ENCODE assay signal across 8 cellular contexts in the genomic region with DNA sequence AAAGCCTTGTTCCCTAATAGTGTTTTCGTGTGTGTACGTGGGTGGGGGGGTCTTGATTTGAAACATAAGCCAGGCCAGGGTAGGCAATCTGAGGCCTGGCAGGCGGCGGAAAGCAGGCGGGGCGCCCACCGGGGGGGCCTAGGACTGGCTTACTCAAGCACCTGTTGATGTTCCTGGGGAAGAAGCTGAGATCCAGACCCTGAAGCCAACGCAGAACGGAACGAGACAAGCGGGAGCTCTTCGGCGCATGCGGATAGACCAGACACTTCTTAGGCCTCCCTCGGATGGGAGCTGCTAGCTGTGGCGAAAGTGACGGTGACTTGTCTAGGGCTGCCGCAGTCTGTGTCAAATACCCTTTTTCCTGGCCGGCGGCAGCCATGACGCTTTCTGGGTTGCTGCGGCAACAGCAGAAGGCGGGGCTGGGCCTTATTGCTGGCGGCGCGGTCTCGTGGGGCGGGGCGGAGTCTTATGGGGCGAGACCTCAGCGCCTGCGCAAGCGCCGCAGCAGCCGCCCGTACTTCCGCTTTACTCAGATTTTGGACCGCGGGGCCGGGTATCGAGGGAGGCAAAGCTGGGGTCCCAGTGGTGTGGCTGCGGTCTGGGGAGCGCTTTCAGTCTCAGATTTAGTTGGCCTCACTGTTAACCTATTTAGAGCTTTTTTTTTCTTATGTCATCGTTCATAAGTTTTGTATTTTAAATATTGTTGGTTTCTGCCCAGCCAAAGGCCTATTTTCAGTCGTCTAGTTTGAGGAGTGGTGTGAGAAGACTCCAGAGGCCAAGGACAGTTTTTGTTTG. TPM values are rescaled to one million over a fixed set of nuclear protein-coding genes. Genes with fewer than 3 reads are reported as not detected.
A peak's percentile ranks its signal among the peaks of the same experiment; 100 is the strongest.
DNase-seq lines count a peak whose midpoint lies in the region; ATAC-seq and TF ChIP-seq lines count a peak whose summit lies in the region.

TSS of gene SPATA4 (minus strand) at position 402 of the 795 bp plus-strand sequence. CDS start at position 379, 23 bp downstream.

- H3K4me1 ChIP-seq in liver (ENCODE audit: control insufficient read depth in 4 of 4, insufficient read depth in 4 of 4, low read length in 3 of 4), result peaks cover 0 to 7% (median 3%) of the 10 kb centered on the region in 4 donors

- H3K27ac Mint-ChIP-seq in activated CD4-positive, alpha-beta memory T cell treated with anti-CD3 and anti-CD28 coated beads for 36 hours, result peak within 1 kb of the TSS; percentile 70

- peaks cover 1% of the 10 kb centered on the region for H3K36me3 Mint-ChIP-seq in activated CD4-positive, alpha-beta memory T cell treated with anti-CD3 and anti-CD28 coated beads for 36 hours

- WGBS in liver, result 1% methylated on average over 45 of the region's 45 CpGs

- CTCF ChIA-PET in activated CD4-positive, alpha-beta memory T cell treated with anti-CD3 and anti-CD28 coated beads for 36 hours (lab: Charles Lee), result no interaction called here

- DNase-seq in NCI-H82 (lab: John Stamatoyannopoulos, UW) (peak; percentile 94), dermis microvascular lymphatic vessel endothelial cell (ENCODE audit: low read depth in 2 of 2) (peak; percentile 74 to 88)
- peak; percentile 97 for DNase-seq in activated CD4-positive, alpha-beta memory T cell treated with anti-CD3 and anti-CD28 coated beads for 36 hours
- DNase-seq in stimulated activated CD4-positive, alpha-beta T cell treated with anti-CD3 and anti-CD28 coated beads, Interleukin-2, amount 100 ng/mL, for 48 hours, result peak; percentile 89 to 90

- H3K4me3 ChIP-seq in liver (ENCODE audit: low read depth in 1 of 3, low read length in 3 of 3), result peak within 1 kb of the TSS; percentile 54 to 90 (median 73)

- H3K27ac ChIP-seq in C4-2B, result peak within 1 kb of the TSS; percentile 40; the same call in 1 of the 2 replicates
- peak within 1 kb of the TSS in 1 of 2 donors; percentile 45 for H3K27ac ChIP-seq in liver (ENCODE audit: low read depth in 1 of 2, low read length in 2 of 2)

- peaks cover 0 to 6% (median 2%) of the 10 kb centered on the region in 4 donors for H3K27me3 ChIP-seq in liver (ENCODE audit: control insufficient read depth in 4 of 4, insufficient read depth in 4 of 4, low read length in 3 of 4)

- H3K4me3 Mint-ChIP-seq in activated CD4-positive, alpha-beta memory T cell treated with anti-CD3 and anti-CD28 coated beads for 36 hours, result peak within 1 kb of the TSS; percentile 77

- POLR2A ChIA-PET in activated CD4-positive, alpha-beta memory T cell treated with anti-CD3 and anti-CD28 coated beads for 36 hours (lab: Charles Lee), result interaction anchor here (1.3 kb wide), 2 partner anchors 35 to 1247 kb away, joined by 3 read pairs; partner anchors contain the start of gene AGA

- peaks cover 28% of the 10 kb centered on the region for H3K4me1 Mint-ChIP-seq in activated CD4-positive, alpha-beta memory T cell treated with anti-CD3 and anti-CD28 coated beads for 36 hours (ENCODE audit: low read depth)

- peaks cover 26% of the 10 kb centered on the region for H3K27me3 Mint-ChIP-seq in activated CD4-positive, alpha-beta memory T cell treated with anti-CD3 and anti-CD28 coated beads for 36 hours

- peak; percentile 97 for ATAC-seq in GM19455 (IDR thresholded peaks at IDR 0.05; ENCODE audit: unreplicated experiment)
- peak; percentile 98 for ATAC-seq in HG03575 (IDR thresholded peaks at IDR 0.05; ENCODE audit: extremely low read depth, insufficient number of reproducible peaks, low FRiP score, unreplicated experiment)

- TF ChIP-seq RAD21 in liver (IDR thresholded peaks at IDR 0.05), result no peak

- intact Hi-C loops in activated CD4-positive, alpha-beta memory T cell treated with anti-CD3 and anti-CD28 coated beads for 36 hours (cut with micrococcal nuclease), result loop anchor here (1.0 to 2.0 kb wide), 4 partner anchors 8 to 1247 kb away; partner anchors contain the start of genes AGA and SPCS3

- no peaks in the 10 kb centered on the region for H3K36me3 ChIP-seq in liver (ENCODE audit: control insufficient read depth in 4 of 4, insufficient read depth in 3 of 4, low read depth in 1 of 4, low read length in 3 of 4)

- TF ChIP-seq CTCF in C4-2B (conservative IDR thresholded peaks at IDR 0.05) (no peak), liver (IDR thresholded peaks at IDR 0.05; ENCODE audit: low read depth, low read length, missing input control) (no peak)

- no peaks in the 10 kb centered on the region for H3K9me3 ChIP-seq in liver (ENCODE audit: control insufficient read depth in 4 of 4, low read length in 3 of 4)

- H3K9ac ChIP-seq in liver (ENCODE audit: low read depth in 1 of 2, low read length in 2 of 2), result peak within 1 kb of the TSS; percentile 16 to 35

- no peaks in the 10 kb centered on the region for H3K9me3 Mint-ChIP-seq in activated CD4-positive, alpha-beta memory T cell treated with anti-CD3 and anti-CD28 coated beads for 36 hours

TF ChIP-seq in liver, 16 proteins besides CTCF, POLR2A, EP300 and RAD21:
- TF ChIP-seq, protein P1, sequence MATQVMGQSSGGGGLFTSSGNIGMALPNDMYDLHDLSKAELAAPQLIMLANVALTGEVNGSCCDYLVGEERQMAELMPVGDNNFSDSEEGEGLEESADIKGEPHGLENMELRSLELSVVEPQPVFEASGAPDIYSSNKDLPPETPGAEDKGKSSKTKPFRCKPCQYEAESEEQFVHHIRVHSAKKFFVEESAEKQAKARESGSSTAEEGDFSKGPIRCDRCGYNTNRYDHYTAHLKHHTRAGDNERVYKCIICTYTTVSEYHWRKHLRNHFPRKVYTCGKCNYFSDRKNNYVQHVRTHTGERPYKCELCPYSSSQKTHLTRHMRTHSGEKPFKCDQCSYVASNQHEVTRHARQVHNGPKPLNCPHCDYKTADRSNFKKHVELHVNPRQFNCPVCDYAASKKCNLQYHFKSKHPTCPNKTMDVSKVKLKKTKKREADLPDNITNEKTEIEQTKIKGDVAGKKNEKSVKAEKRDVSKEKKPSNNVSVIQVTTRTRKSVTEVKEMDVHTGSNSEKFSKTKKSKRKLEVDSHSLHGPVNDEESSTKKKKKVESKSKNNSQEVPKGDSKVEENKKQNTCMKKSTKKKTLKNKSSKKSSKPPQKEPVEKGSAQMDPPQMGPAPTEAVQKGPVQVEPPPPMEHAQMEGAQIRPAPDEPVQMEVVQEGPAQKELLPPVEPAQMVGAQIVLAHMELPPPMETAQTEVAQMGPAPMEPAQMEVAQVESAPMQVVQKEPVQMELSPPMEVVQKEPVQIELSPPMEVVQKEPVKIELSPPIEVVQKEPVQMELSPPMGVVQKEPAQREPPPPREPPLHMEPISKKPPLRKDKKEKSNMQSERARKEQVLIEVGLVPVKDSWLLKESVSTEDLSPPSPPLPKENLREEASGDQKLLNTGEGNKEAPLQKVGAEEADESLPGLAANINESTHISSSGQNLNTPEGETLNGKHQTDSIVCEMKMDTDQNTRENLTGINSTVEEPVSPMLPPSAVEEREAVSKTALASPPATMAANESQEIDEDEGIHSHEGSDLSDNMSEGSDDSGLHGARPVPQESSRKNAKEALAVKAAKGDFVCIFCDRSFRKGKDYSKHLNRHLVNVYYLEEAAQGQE (IDR thresholded peaks at IDR 0.05), result peak; percentile 37
- TF ChIP-seq ATF3 (IDR thresholded peaks at IDR 0.05) (no peak), HNF4A (conservative IDR thresholded peaks at IDR 0.05) (peak; percentile 26 to 37), NR2F2 (IDR thresholded peaks at IDR 0.05) (no peak), RXRA (IDR thresholded peaks at IDR 0.05) (no peak), GABPA (IDR thresholded peaks at IDR 0.05 in 1 of 2, conservative IDR thresholded peaks at IDR 0.05 in 1 of 2) (peak; percentile 11 to 77), JUND (IDR thresholded peaks at IDR 0.05) (no peak), TAF1 (conservative IDR thresholded peaks at IDR 0.05) (no peak), SP1 (IDR thresholded peaks at IDR 0.05) (peak; percentile 21), FOXA2 (IDR thresholded peaks at IDR 0.05) (no peak), FOXA1 (IDR thresholded peaks at IDR 0.05) (no peak), HNF4G (IDR thresholded peaks at IDR 0.05) (no peak), EGR1 (IDR thresholded peaks at IDR 0.05; ENCODE audit: low read depth in 2 of 2) (no peak), YY1 (IDR thresholded peaks at IDR 0.05) (peak; percentile 98)
- TF ChIP-seq, protein P2, sequence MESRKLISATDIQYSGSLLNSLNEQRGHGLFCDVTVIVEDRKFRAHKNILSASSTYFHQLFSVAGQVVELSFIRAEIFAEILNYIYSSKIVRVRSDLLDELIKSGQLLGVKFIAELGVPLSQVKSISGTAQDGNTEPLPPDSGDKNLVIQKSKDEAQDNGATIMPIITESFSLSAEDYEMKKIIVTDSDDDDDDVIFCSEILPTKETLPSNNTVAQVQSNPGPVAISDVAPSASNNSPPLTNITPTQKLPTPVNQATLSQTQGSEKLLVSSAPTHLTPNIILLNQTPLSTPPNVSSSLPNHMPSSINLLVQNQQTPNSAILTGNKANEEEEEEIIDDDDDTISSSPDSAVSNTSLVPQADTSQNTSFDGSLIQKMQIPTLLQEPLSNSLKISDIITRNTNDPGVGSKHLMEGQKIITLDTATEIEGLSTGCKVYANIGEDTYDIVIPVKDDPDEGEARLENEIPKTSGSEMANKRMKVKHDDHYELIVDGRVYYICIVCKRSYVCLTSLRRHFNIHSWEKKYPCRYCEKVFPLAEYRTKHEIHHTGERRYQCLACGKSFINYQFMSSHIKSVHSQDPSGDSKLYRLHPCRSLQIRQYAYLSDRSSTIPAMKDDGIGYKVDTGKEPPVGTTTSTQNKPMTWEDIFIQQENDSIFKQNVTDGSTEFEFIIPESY (IDR thresholded peaks at IDR 0.05), result peak; percentile 15
- TF ChIP-seq, protein P3, sequence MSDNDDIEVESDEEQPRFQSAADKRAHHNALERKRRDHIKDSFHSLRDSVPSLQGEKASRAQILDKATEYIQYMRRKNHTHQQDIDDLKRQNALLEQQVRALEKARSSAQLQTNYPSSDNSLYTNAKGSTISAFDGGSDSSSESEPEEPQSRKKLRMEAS (IDR thresholded peaks at IDR 0.05), result peak; percentile 58

RNA-seq across cellular contexts. Expression of gene SPATA4, which starts in this region (rescaled TPM):
- total RNA-seq in activated CD4-positive, alpha-beta memory T cell treated with anti-CD3 and anti-CD28 coated beads for 36 hours, result not detected
- total RNA-seq in dermis microvascular lymphatic vessel endothelial cell (not detected in 2 replicates), liver (under 1 TPM in 1 of 2 donors, not detected in 1; 0.14 TPM)
- polyA plus RNA-seq in liver, result not detected

Comparison
In these comparisons a context has a peak if more than half of its experiments do, and no peak if none do; other contexts are left out.
1. Peak in DNase-seq in activated CD4-positive, alpha-beta memory T cell treated with anti-CD3 and anti-CD28 coated beads for 36 hours; RNA of the gene not detected or under 1 TPM.
2. Peak in DNase-seq in dermis microvascular lymphatic vessel endothelial cell; RNA of the gene not detected or under 1 TPM.